Comparison of ENCODE assay signal across 9 cellular contexts in the genomic region with DNA sequence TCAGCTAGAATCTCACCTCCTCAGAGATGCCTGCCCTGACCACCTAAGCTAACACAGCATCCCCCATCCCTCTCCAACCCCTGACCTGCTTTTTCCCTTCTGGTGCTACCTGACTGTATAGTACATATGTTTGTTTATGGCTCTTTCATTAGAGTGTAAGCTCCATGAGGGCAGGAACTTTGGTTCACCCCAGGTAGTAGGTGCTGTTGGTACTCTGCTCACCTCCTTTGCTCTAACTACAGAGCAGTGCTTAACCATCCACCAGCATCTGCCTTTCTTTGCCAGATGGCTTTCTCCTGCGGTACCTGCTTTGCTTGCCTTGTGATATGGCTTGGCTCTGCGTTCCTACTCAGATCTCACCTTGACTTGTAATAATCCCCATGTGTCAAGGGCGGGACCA. TPM values are rescaled to one million over a fixed set of nuclear protein-coding genes. Genes with fewer than 3 reads are reported as not detected.
"Had no signal": no experiment of that assay in that cellular context is flagged by ENCODE, and none has a peak within 500 bp of the region (broad histone marks: within the 10 kb centered on the region; RNA-seq: fewer than 3 reads in every experiment).

No MANE protein-coding gene starts in this region.

- H3K4me3 Mint-ChIP-seq: GM23338, HFFc6 had no signal

- H3K27ac ChIP-seq: KMS-11 had no signal

- H3K9ac ChIP-seq: KMS-11 had no signal

- H3K4me1 ChIP-seq: HAP-1 had no signal

- ATAC-seq: GM23338, HCT116 had no signal

- H2AFZ ChIP-seq: GM23338 had no signal

- DNase-seq: H7, HFFc6, IMR-90, KBM-7 had no signal

- H3K27ac Mint-ChIP-seq: GM23338, HFFc6 had no signal

- H3K4me3 ChIP-seq: GM23338, HAP-1 had no signal

- H3K4me2 ChIP-seq: GM23338, KMS-11 had no signal

- FAIRE-seq: HTR-8/SVneo had no signal

- H3K36me3 ChIP-seq: HAP-1 had no signal

RNA-seq across cellular contexts. Expression of a gene that starts 18.7 kb away (rescaled TPM):
- total RNA-seq: HFFc6 had no signal

RNA-seq across cellular contexts. Expression of a gene that starts 52.7 kb away (rescaled TPM):
- total RNA-seq: HFFc6, IMR-90 had no signal
- polyA plus RNA-seq: IMR-90 had no signal
